In the genomic region with DNA sequence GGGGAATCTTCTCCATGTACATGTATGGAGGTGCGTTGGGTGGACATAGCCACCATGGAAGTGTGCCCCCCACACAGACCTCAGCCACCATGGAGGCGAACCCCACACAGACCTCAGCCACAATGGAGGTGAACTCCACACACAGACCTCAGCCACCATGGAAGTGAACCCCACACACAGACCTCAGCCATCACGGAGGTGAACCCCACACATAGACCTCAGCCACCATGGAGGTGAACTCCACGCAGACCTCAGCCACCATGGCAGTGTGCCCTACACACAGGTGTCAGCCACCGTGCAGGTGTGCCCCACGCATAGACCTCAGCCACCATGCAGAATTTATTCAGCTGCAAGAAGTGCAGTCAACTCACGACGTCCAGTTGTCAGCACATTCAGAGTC, we compare ENCODE assay signal across 33 cellular contexts.
"Had no signal": no experiment of that assay in that cellular context is flagged by ENCODE, and none has a peak within 500 bp of the region (broad histone marks: within the 10 kb centered on the region; RNA-seq: fewer than 3 reads in every experiment).

No MANE protein-coding gene starts in this region.

- H3K9me3 ChIP-seq: body of pancreas, colonic mucosa had no signal

- H3K4me3 ChIP-seq: body of pancreas, cardiac muscle cell, colonic mucosa, esophagus squamous epithelium had no signal

- H3K4me3 Mint-ChIP-seq: activated B cell treated with CpG ODN at 0.5 μM for 24 hours; activated CD4-positive, alpha-beta memory T cell treated with anti-CD3 and anti-CD28 coated beads for 36 hours; activated CD8-positive, alpha-beta memory T cell treated with anti-CD3 and anti-CD28 coated beads, Interleukin-2, amount 10 ng/mL, durations not matched to agents 7 days and 5 days; activated CD8-positive, alpha-beta T cell treated with anti-CD3 and anti-CD28 coated beads, Interleukin-2, amount 10 ng/mL, durations not matched to agents 7 days and 5 days; activated naive CD4-positive, alpha-beta T cell treated with anti-CD3 and anti-CD28 coated beads for 36 hours; activated naive CD4-positive, alpha-beta T cell treated with anti-CD3 and anti-CD28 coated beads, Interleukin-2, amount 50 U/mL, for 24 hours; activated naive CD8-positive, alpha-beta T cell treated with anti-CD3 and anti-CD28 coated beads, Interleukin-2, amount 10 ng/mL, durations not matched to agents 7 days and 5 days; activated T-helper 1 cell treated with anti-CD3 and anti-CD28 coated beads, Interleukin-12 subunit alpha, Interleukin-12 subunit beta, Interleukin-2, Interleukin-4 antibody, amounts not matched to agents 30 ng/mL and 10 ng/mL and 1 ng/mL, durations not matched to agents 14 hours and 24 hours and 36 hours; T-helper 17 cell; T-helper 2 cell treated with Interferon-gamma antibody and Interleukin-4, amounts not matched to agents 5 μg/mL and 100 μg/mL, for 36 hours had no signal

- H3K27me3 ChIP-seq: body of pancreas, cardiac muscle cell, colonic mucosa, esophagus squamous epithelium had no signal

- H3K4me1 Mint-ChIP-seq: activated B cell treated with CpG ODN at 0.5 μM for 24 hours; activated CD8-positive, alpha-beta memory T cell treated with anti-CD3 and anti-CD28 coated beads, Interleukin-2, amount 10 ng/mL, durations not matched to agents 7 days and 5 days; activated naive CD4-positive, alpha-beta T cell treated with anti-CD3 and anti-CD28 coated beads, Interleukin-2, amount 50 U/mL, for 24 hours; activated naive CD8-positive, alpha-beta T cell treated with anti-CD3 and anti-CD28 coated beads, Interleukin-2, amount 10 ng/mL, durations not matched to agents 7 days and 5 days; T-helper 17 cell had no signal

- H3K36me3 ChIP-seq: cardiac muscle cell, colonic mucosa, esophagus squamous epithelium, WERI-Rb-1 had no signal

- H3K36me3 Mint-ChIP-seq: activated CD4-positive, alpha-beta memory T cell treated with anti-CD3 and anti-CD28 coated beads for 36 hours; activated CD8-positive, alpha-beta memory T cell treated with anti-CD3 and anti-CD28 coated beads, Interleukin-2, amount 10 ng/mL, durations not matched to agents 7 days and 5 days; activated naive CD4-positive, alpha-beta T cell treated with anti-CD3 and anti-CD28 coated beads, Interleukin-2, amount 50 U/mL, for 24 hours; activated naive CD8-positive, alpha-beta T cell treated with anti-CD3 and anti-CD28 coated beads, Interleukin-2, amount 10 ng/mL, durations not matched to agents 7 days and 5 days had no signal

- DNase-seq: activated B cell treated with CpG ODN at 0.5 μM for 24 hours; activated CD4-positive, alpha-beta memory T cell treated with anti-CD3 and anti-CD28 coated beads for 36 hours; activated CD4-positive, alpha-beta T cell treated with anti-CD3 and anti-CD28 coated beads for 48 hours; activated CD4-positive, alpha-beta T cell treated with anti-CD3 and anti-CD28 coated beads, Interleukin-2, amount 50 U/mL, for 1 hour; activated CD8-positive, alpha-beta memory T cell treated with anti-CD3 and anti-CD28 coated beads, Interleukin-2, amount 10 ng/mL, durations not matched to agents 7 days and 5 days; activated CD8-positive, alpha-beta memory T cell treated with anti-CD3 and anti-CD28 coated beads, Interleukin-2, amount 50 U/mL, for 4 hours; activated CD8-positive, alpha-beta T cell treated with anti-CD3 and anti-CD28 coated beads, Interleukin-2, amount 10 ng/mL, durations not matched to agents 7 days and 5 days; activated effector memory CD4-positive, alpha-beta T cell treated with anti-CD3 and anti-CD28 coated beads, Interleukin-2, amount 50 U/mL, for 16 hours; activated naive CD4-positive, alpha-beta T cell treated with anti-CD3 and anti-CD28 coated beads for 36 hours; activated naive CD8-positive, alpha-beta T cell treated with anti-CD3 and anti-CD28 coated beads, Interleukin-2, amount 10 ng/mL, durations not matched to agents 7 days and 5 days; activated T-cell treated with anti-CD3 and anti-CD28 coated beads, Interleukin-2, amount 50 U/mL, for 1 hour; activated T-cell treated with anti-CD3 and anti-CD28 coated beads, Interleukin-2, amount 50 U/mL, for 48 hours; amygdala; aorta; body of pancreas; central memory CD4-positive, alpha-beta T cell; cerebellar nuclear complex; colonic mucosa; effector CD8-positive, alpha-beta T cell; esophagus squamous epithelium; foreskin melanocyte; T-helper 1 cell; T-helper 17 cell; T1000; WERI-Rb-1 had no signal

- H3K4me1 ChIP-seq: body of pancreas, colonic mucosa, esophagus squamous epithelium had no signal

- H3K9me3 Mint-ChIP-seq: T-helper 2 cell treated with Interferon-gamma antibody and Interleukin-4, amounts not matched to agents 5 μg/mL and 100 μg/mL, for 36 hours had no signal

- ATAC-seq: activated CD8-positive, alpha-beta memory T cell treated with anti-CD3 and anti-CD28 coated beads, Interleukin-2, amount 10 ng/mL, durations not matched to agents 7 days and 5 days; activated CD8-positive, alpha-beta T cell treated with anti-CD3 and anti-CD28 coated beads, Interleukin-2, amount 10 ng/mL, durations not matched to agents 7 days and 5 days; body of pancreas; T-helper 17 cell had no signal

- FAIRE-seq: endometrium, endothelial cell of umbilical vein had no signal

- H3K27ac ChIP-seq: body of pancreas, cardiac muscle cell, colonic mucosa, epithelial cell of prostate, esophagus squamous epithelium, WERI-Rb-1 had no signal

- H3K27ac Mint-ChIP-seq: activated B cell treated with CpG ODN at 0.5 μM for 24 hours; activated CD4-positive, alpha-beta memory T cell treated with anti-CD3 and anti-CD28 coated beads for 36 hours; activated CD8-positive, alpha-beta memory T cell treated with anti-CD3 and anti-CD28 coated beads, Interleukin-2, amount 10 ng/mL, durations not matched to agents 7 days and 5 days; activated CD8-positive, alpha-beta T cell treated with anti-CD3 and anti-CD28 coated beads, Interleukin-2, amount 10 ng/mL, durations not matched to agents 7 days and 5 days; activated naive CD4-positive, alpha-beta T cell treated with anti-CD3 and anti-CD28 coated beads for 36 hours; activated naive CD4-positive, alpha-beta T cell treated with anti-CD3 and anti-CD28 coated beads, Interleukin-2, amount 50 U/mL, for 24 hours; activated naive CD8-positive, alpha-beta T cell treated with anti-CD3 and anti-CD28 coated beads, Interleukin-2, amount 10 ng/mL, durations not matched to agents 7 days and 5 days; activated T-helper 1 cell treated with anti-CD3 and anti-CD28 coated beads, Interleukin-12 subunit alpha, Interleukin-12 subunit beta, Interleukin-2, Interleukin-4 antibody, amounts not matched to agents 30 ng/mL and 10 ng/mL and 1 ng/mL, durations not matched to agents 14 hours and 24 hours and 36 hours; activated T-helper 2 cell treated with anti-CD3 and anti-CD28 coated beads, Interferon-gamma antibody, Interleukin-2, Interleukin-4, amounts not matched to agents 10 μg/mL and 5 μg/mL and 100 μg/mL, durations not matched to agents 14 hours and 24 hours and 36 hours; T-helper 17 cell; T-helper 2 cell treated with Interferon-gamma antibody and Interleukin-4, amounts not matched to agents 5 μg/mL and 100 μg/mL, for 36 hours had no signal
